In genomic region chr2:70888925-70889715, GRCh38 we compare ENCODE assay signal across 1 cellular context.
TF ChIP-seq lines count a peak whose summit lies in the region.

No MANE protein-coding gene starts in this region.

TF ChIP-seq in IMR-90, 13 proteins besides CTCF, POLR2A, EP300 and RAD21 (continued from another document):
- TF ChIP-seq ELK1 (IDR thresholded peaks at IDR 0.05; ENCODE audit: borderline replicate concordance, low read depth, low read length) (no peak), SMC3 (IDR thresholded peaks at IDR 0.05; ENCODE audit: low read depth, low read length) (no peak), MAZ (IDR thresholded peaks at IDR 0.05; ENCODE audit: borderline replicate concordance, low read depth, low read length) (no peak), NFE2L2 (IDR thresholded peaks at IDR 0.05; ENCODE audit: low read depth, low read length) (no peak), CEBPB (IDR thresholded peaks at IDR 0.05; ENCODE audit: low read depth, low read length) (no peak), CHD1 (IDR thresholded peaks at IDR 0.05; ENCODE audit: low read depth, low read length) (no peak), FOS (IDR thresholded peaks at IDR 0.05; ENCODE audit: low read depth, low read length) (no peak), RCOR1 (IDR thresholded peaks at IDR 0.05; ENCODE audit: insufficient replicate concordance, low read length) (no peak), MXI1 (IDR thresholded peaks at IDR 0.05; ENCODE audit: borderline replicate concordance, low read depth, low read length) (no peak)
TF ChIP-seq in IMR-90: peak in this region for 0.
